ENCODE assay signal across 8 cellular contexts in the genomic region with DNA sequence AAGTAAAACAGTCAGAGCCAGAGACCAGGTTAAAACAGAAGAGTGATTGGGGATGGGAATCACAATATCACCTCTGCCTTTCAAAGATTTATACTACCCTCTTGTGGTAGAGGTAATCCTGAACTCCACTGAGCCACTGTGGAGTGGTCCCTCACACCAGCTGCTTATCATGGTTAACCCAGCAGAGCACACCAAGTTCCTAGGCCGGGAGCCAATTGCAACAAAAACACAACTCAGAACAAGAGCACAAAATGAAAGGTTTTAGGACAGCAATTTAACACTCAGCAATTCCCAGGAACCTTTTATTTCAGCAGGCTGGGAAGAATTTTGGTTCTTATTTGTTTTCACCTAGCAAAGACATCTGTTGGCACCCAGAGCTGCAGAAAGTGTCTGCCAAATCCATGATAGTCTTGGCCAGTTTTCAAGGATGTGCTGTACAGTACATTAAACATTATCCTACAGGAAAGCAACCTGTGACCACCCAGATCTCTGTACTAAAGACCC.
DNase-seq lines count a peak whose midpoint lies in the region; ATAC-seq and TF ChIP-seq lines count a peak whose summit lies in the region.

No MANE protein-coding gene starts in this region.

- H3K9me3 ChIP-seq in mammary epithelial cell (replicated peaks; ENCODE audit: insufficient read depth, low read length): no peaks in the 10 kb centered on the region

- POLR2A ChIA-PET in activated CD4-positive, alpha-beta T cell treated with anti-CD3 and anti-CD28 coated beads, Interleukin-2, amount 10 ng/mL, durations not matched to agents 7 days and 5 days (lab: Charles Lee): no interaction called here

- H3K9me3 Mint-ChIP-seq in nephron progenitor cell: no peaks in the 10 kb centered on the region
- no peaks in the 10 kb centered on the region for H3K9me3 Mint-ChIP-seq in activated CD4-positive, alpha-beta T cell treated with anti-CD3 and anti-CD28 coated beads, Interleukin-2, amount 10 ng/mL, durations not matched to agents 7 days and 5 days

- H3K36me3 Mint-ChIP-seq in nephron progenitor cell (ENCODE audit: low read depth): no peaks in the 10 kb centered on the region
- H3K36me3 Mint-ChIP-seq in activated CD4-positive, alpha-beta T cell treated with anti-CD3 and anti-CD28 coated beads, Interleukin-2, amount 10 ng/mL, durations not matched to agents 7 days and 5 days (ENCODE audit: low read depth): no peaks in the 10 kb centered on the region

- CTCF ChIA-PET in mammary epithelial cell (lab: Charles Lee; ENCODE audit: low non-redundant PET): interaction anchor here (0.6 kb wide), 1 partner anchor 382 kb away, joined by 7 read pairs; no protein-coding TSS in a partner anchor
- CTCF ChIA-PET in activated CD4-positive, alpha-beta T cell treated with anti-CD3 and anti-CD28 coated beads, Interleukin-2, amount 10 ng/mL, durations not matched to agents 7 days and 5 days (lab: Charles Lee): interaction anchor here (0.6 kb wide), 1 partner anchor 29 kb away, joined by 6 read pairs; no protein-coding TSS in a partner anchor

- H3K4me3 ChIP-seq in mammary epithelial cell (replicated peaks in 1 of 3; ENCODE audit: insufficient read depth in 1 of 3, low read depth in 2 of 3, low read length in 3 of 3): no peak overlapping the region

- H3K4me3 Mint-ChIP-seq in nephron progenitor cell: no peak overlapping the region
- H3K4me3 Mint-ChIP-seq in activated CD4-positive, alpha-beta T cell treated with anti-CD3 and anti-CD28 coated beads, Interleukin-2, amount 10 ng/mL, durations not matched to agents 7 days and 5 days: no peak overlapping the region

- peaks cover 2% of the 10 kb centered on the region for H3K27me3 ChIP-seq in mammary epithelial cell (ENCODE audit: insufficient read depth, low read length)

- H3K4me2 ChIP-seq in mammary epithelial cell (ENCODE audit: insufficient read depth, low read depth, low read length): no peak overlapping the region

- H3K79me2 ChIP-seq in mammary epithelial cell (ENCODE audit: insufficient read depth, low read length): no peaks in the 10 kb centered on the region

- 0% methylated on average over 1 of the region's 1 CpG for WGBS in mammary epithelial cell (ENCODE audit: low coverage, missing lambda C conversion rate)

- dilution Hi-C loops in mammary epithelial cell (cut with HindIII; ENCODE audit: low sequenced_read_pairs): no loop called here

- no peaks in the 10 kb centered on the region for H3K36me3 ChIP-seq in mammary epithelial cell (ENCODE audit: insufficient read depth, low read length)

- in situ Hi-C loops in mammary epithelial cell (cut with MboI; ENCODE audit: low sequenced_read_pairs in 2 of 2): no loop called here

- intact Hi-C loops in mammary epithelial cell (cut with micrococcal nuclease): loop anchor here (1.0 to 10.0 kb wide), 6 partner anchors 206 to 1970 kb away; a partner anchor contains a TSS

- no peaks in the 10 kb centered on the region for H3K4me1 ChIP-seq in mammary epithelial cell (ENCODE audit: insufficient read depth, low read length)

- DNase-seq in GM10266 (ENCODE audit: extremely low spot score): no peak
- DNase-seq in NCI-H2171 (lab: John Stamatoyannopoulos, UW): peak; percentile 18
- peak; percentile 21 for DNase-seq in mammary epithelial cell
- peak; percentile 18 for DNase-seq in nephron progenitor cell
- no peak for DNase-seq in NCI-H1048 (lab: John Stamatoyannopoulos, UW)
- DNase-seq in AG08396 (ENCODE audit: low spot score): no peak
- DNase-seq in activated CD4-positive, alpha-beta T cell treated with anti-CD3 and anti-CD28 coated beads, Interleukin-2, amount 10 ng/mL, durations not matched to agents 7 days and 5 days: no peak

- H3K27ac Mint-ChIP-seq in nephron progenitor cell: no peak overlapping the region
- H3K27ac Mint-ChIP-seq in activated CD4-positive, alpha-beta T cell treated with anti-CD3 and anti-CD28 coated beads, Interleukin-2, amount 10 ng/mL, durations not matched to agents 7 days and 5 days: no peak overlapping the region

- no peaks in the 10 kb centered on the region for H4K20me1 ChIP-seq in mammary epithelial cell (ENCODE audit: insufficient read depth, low read length)

- TF ChIP-seq CTCF in GM10266 (IDR thresholded peaks at IDR 0.05; ENCODE audit: control insufficient read depth, insufficient read depth, low read depth, missing control alignments) (peak; percentile 8), mammary epithelial cell (conservative IDR thresholded peaks at IDR 0.05 in 1 of 2, IDR thresholded peaks at IDR 0.05 in 1 of 2; ENCODE audit: extremely low read depth in 1 of 2, insufficient read depth in 1 of 2, low read depth in 1 of 2, low read length in 2 of 2) (peak; percentile 47 to 58), nephron progenitor cell (IDR thresholded peaks at IDR 0.05) (peak; percentile 42)

- no peak for ATAC-seq in HG02885 (IDR thresholded peaks at IDR 0.05; ENCODE audit: poor library complexity, unreplicated experiment)

- H3K9ac ChIP-seq in mammary epithelial cell (ENCODE audit: insufficient read depth, low read length): no peak overlapping the region

- no peak overlapping the region for H2AFZ ChIP-seq in mammary epithelial cell (ENCODE audit: low read depth, low read length)

- H3K4me1 Mint-ChIP-seq in nephron progenitor cell: no peaks in the 10 kb centered on the region
- H3K4me1 Mint-ChIP-seq in activated CD4-positive, alpha-beta T cell treated with anti-CD3 and anti-CD28 coated beads, Interleukin-2, amount 10 ng/mL, durations not matched to agents 7 days and 5 days: no peaks in the 10 kb centered on the region

- no peak overlapping the region for H3K27ac ChIP-seq in mammary epithelial cell (ENCODE audit: insufficient read depth, low read depth, low read length)

- BruUV-seq in mammary epithelial cell (replicated peaks; lab: Mats Ljungman, UMichigan): no TSS peak

- H3K27me3 Mint-ChIP-seq in nephron progenitor cell (ENCODE audit: low read depth, poor library complexity): peaks cover 4% of the 10 kb centered on the region
- H3K27me3 Mint-ChIP-seq in activated CD4-positive, alpha-beta T cell treated with anti-CD3 and anti-CD28 coated beads, Interleukin-2, amount 10 ng/mL, durations not matched to agents 7 days and 5 days: no peaks in the 10 kb centered on the region

Comparison
In these comparisons a context has a peak if more than half of its experiments do, and no peak if none do; other contexts are left out.
1. DNase-seq: peak in NCI-H2171 (single experiment), mammary epithelial cell (single experiment) and nephron progenitor cell (single experiment); none in GM10266 (single experiment), NCI-H1048 (single experiment), AG08396 (single experiment) and activated CD4-positive, alpha-beta T cell treated with anti-CD3 and anti-CD28 coated beads, Interleukin-2, amount 10 ng/mL, durations not matched to agents 7 days and 5 days (single experiment).
2. Peak in every context shown above with its lines, with median percentiles within 50 percentile points of each other: CTCF ChIP-seq.